ENCODE assay signal across 8 cellular contexts in the genomic region with DNA sequence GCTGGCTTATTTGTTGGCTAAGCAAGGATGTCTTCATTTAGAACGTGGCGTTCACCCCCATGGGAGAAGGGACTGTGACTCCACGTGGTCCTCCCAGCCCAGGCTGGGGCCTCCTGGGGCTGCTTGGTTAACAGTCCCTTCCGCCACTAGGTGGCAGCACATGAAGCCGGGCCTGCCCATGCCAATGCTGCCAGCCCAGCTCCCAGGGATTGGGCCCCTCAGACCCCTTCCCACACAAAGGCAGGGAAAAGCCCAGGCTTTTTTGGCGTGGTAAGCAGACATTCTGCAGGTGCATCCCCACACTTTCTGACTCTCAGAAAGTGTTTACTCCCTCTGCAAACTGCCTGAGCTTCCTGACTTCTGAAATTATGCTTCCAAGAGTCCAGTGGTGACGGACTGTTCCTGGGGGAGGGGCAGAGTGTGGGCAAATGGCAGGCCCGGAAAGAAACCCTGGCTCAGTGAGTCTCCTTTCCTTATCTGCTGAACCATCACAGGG. TPM values are rescaled to one million over a fixed set of nuclear protein-coding genes. Genes with fewer than 3 reads are reported as not detected.
A peak's percentile ranks its signal among the peaks of the same experiment; 100 is the strongest.
DNase-seq lines count a peak whose midpoint lies in the region; ATAC-seq and TF ChIP-seq lines count a peak whose summit lies in the region.

No MANE protein-coding gene starts in this region.

- H3K4me2 ChIP-seq in parathyroid adenoma (ENCODE audit: low read length) = no peak overlapping the region

- peak overlapping the region; percentile 17 for H3K4me3 Mint-ChIP-seq in type B pancreatic cell

- H3K79me2 ChIP-seq in parathyroid adenoma = peaks cover 6% of the 10 kb centered on the region

- H3K4me1 ChIP-seq in SJCRH30 = peaks cover 11% of the 10 kb centered on the region
- peaks cover 29% of the 10 kb centered on the region for H3K4me1 ChIP-seq in parathyroid adenoma

- H3K4me1 Mint-ChIP-seq in type B pancreatic cell (ENCODE audit: unreplicated experiment) = peaks cover 43% of the 10 kb centered on the region

- no peak overlapping the region for H3K27ac ChIP-seq in SJCRH30
- peak overlapping the region; percentile 47 for H3K27ac ChIP-seq in parathyroid adenoma

- no peak overlapping the region for H2AFZ ChIP-seq in parathyroid adenoma

- H3K27me3 ChIP-seq in SJCRH30 (no peaks in the 10 kb centered on the region), parathyroid adenoma (ENCODE audit: control insufficient read depth, insufficient read depth, low read length) (no peaks in the 10 kb centered on the region)

- TF ChIP-seq CTCF in parathyroid adenoma (IDR thresholded peaks at IDR 0.05) (peak; percentile 73), type B pancreatic cell (conservative IDR thresholded peaks at IDR 0.05) (peak; percentile 93)

- no peak overlapping the region for H3K27ac Mint-ChIP-seq in type B pancreatic cell

- peaks cover 2% of the 10 kb centered on the region; the same call in 1 of the 2 replicates for H3K36me3 ChIP-seq in SJCRH30
- H3K36me3 ChIP-seq in parathyroid adenoma (ENCODE audit: control insufficient read depth, insufficient read depth, low read length) = no peaks in the 10 kb centered on the region

- no peaks in the 10 kb centered on the region for H3K36me3 Mint-ChIP-seq in type B pancreatic cell

- H3K9ac ChIP-seq in parathyroid adenoma = no peak overlapping the region

- no peaks in the 10 kb centered on the region for H3K9me3 Mint-ChIP-seq in type B pancreatic cell

- no peak for ATAC-seq in GM19328 (IDR thresholded peaks at IDR 0.05; ENCODE audit: unreplicated experiment)

- H3K27me3 Mint-ChIP-seq in type B pancreatic cell = no peaks in the 10 kb centered on the region

- H3K4me3 ChIP-seq in SJCRH30 (no peak overlapping the region), parathyroid adenoma (ENCODE audit: low read depth, low read length) (no peak overlapping the region)

- H3K9me3 ChIP-seq in SJCRH30 (replicated peaks) (no peaks in the 10 kb centered on the region), parathyroid adenoma (ENCODE audit: control insufficient read depth, low read length) (no peaks in the 10 kb centered on the region)

- DNase-seq in COLO668 (lab: John Stamatoyannopoulos, UW; ENCODE audit: unreplicated experiment) = peak; percentile 80
- peak; percentile 68 for DNase-seq in HT-29 (ENCODE audit: low spot score)
- DNase-seq in SJCRH30 = peak; percentile 72 to 82
- DNase-seq in activated naive CD4-positive, alpha-beta T cell (lab: John Stamatoyannopoulos, UW) = peak; percentile 56 to 79 (median 75)
- DNase-seq in globus pallidus (ENCODE audit: low spot score) = peak; percentile 66
- peak; percentile 88 for DNase-seq in type B pancreatic cell (ENCODE audit: extremely low spot score, unreplicated experiment)

RNA-seq across cellular contexts. Expression of gene CBX6, which starts 3.1 kb away (rescaled TPM):
- total RNA-seq in HT-29 (2014; rRNA removed; shearing (Covaris generic)) = 10.8 and 12.3 TPM in 2 replicates
- 37.7 and 40.5 TPM in 2 replicates for total RNA-seq in SJCRH30 (2014; rRNA removed; shearing (Covaris generic))
- 93.5 and 116 TPM in 2 replicates for total RNA-seq in type B pancreatic cell (ENCODE audit: low replicate concordance)

RNA-seq across cellular contexts. Expression of gene NPTXR, which starts 25.1 kb away (rescaled TPM):
- total RNA-seq in HT-29 (2014; rRNA removed; shearing (Covaris generic)) = 0.03 and 0.70 TPM in 2 replicates
- 0.08 and 0.10 TPM in 2 replicates for total RNA-seq in SJCRH30 (2014; rRNA removed; shearing (Covaris generic))
- 5.9 and 6.9 TPM in 2 replicates for total RNA-seq in type B pancreatic cell (ENCODE audit: low replicate concordance)
